Comparison of ENCODE assay signal across 8 cellular contexts in the genomic region with DNA sequence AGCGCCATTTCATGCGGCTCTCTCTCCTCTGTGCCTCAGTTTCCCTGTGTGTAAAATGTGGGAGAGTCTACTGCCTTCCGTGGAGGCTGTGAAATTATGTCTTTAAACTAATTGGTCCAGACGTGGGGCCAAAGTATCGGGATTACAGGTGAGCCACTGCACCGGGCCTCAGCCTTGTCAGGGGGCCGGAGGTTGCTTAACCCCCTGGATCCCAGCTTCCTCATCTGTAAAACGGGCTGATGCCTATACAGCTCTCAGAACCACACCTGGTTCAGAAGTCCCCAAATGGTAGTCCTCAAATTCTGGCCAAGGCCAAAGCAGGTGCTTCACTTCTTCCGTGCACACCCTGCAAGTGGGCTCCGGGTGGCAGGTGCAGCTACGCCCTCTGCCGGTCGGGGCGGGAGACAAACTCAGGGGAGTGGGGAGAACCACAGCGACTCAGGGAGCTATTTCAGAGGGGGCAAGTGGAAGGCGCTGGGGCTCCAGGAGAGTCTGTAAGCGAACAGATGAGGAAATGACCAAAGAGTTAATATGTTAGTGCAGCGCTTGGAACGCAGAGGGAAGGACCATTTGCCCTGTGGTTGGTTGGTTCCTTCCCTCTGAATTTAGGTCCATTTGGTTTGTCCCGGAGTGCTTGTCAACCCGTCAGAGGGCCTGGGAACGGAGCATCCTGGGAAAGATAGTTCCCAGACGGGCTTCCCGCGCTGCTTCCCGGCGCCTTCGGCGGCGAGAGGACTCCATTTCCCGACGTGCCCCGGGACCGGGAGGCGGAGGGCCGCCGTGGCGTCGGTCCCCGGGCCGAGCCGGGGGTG.
DNase-seq lines count a peak whose midpoint lies in the region; ATAC-seq and TF ChIP-seq lines count a peak whose summit lies in the region.

MGRN1 (plus strand) TSS at position 812 of the 812 bp plus-strand sequence. CDS start 135 bp downstream, outside the sequence.

- peak within 1 kb of the TSS; percentile 89 for H3K4me3 Mint-ChIP-seq in central memory CD8-positive, alpha-beta T cell

- peaks cover 8% of the 10 kb centered on the region for H3K36me3 Mint-ChIP-seq in central memory CD8-positive, alpha-beta T cell (ENCODE audit: insufficient read depth)

- peak; percentile 94 for TF ChIP-seq CTCF in AG10803 (conservative IDR thresholded peaks at IDR 0.05; ENCODE audit: low read length)

- H3K4me1 Mint-ChIP-seq in central memory CD8-positive, alpha-beta T cell: peaks cover 27% of the 10 kb centered on the region

- H3K4me3 ChIP-seq in AG10803 (ENCODE audit: low read length): peak within 1 kb of the TSS; percentile 70

- H3K27ac Mint-ChIP-seq in central memory CD8-positive, alpha-beta T cell (ENCODE audit: low read depth): peak within 1 kb of the TSS; percentile 98

- H3K9me3 Mint-ChIP-seq in central memory CD8-positive, alpha-beta T cell: no peaks in the 10 kb centered on the region

- DNase-seq in AG10803 (ENCODE audit: low read depth) (peak; percentile 98), NCI-H345 treated with DMSO at 0.1 percent for 48 hours (lab: John Stamatoyannopoulos, UW; ENCODE audit: unreplicated experiment) (peak; percentile 95), islet precursor cell (peak; percentile 98)
- peak; percentile 86 to 90 for DNase-seq in central memory CD8-positive, alpha-beta T cell (ENCODE audit: low spot score in 2 of 2)
- peak; percentile 85 for DNase-seq in stimulated activated CD4-positive, alpha-beta T cell treated with anti-CD3 and anti-CD28 coated beads, Interleukin-12 subunit alpha, Interleukin-12 subunit beta, amount 100 ng/mL, for 4 hours

- ATAC-seq in GM19023 (IDR thresholded peaks at IDR 0.05; ENCODE audit: unreplicated experiment): peak; percentile 70
- ATAC-seq in HG03342 (IDR thresholded peaks at IDR 0.05; ENCODE audit: unreplicated experiment): peak; percentile 71
- peak; percentile 88 to 91 for ATAC-seq in activated CD4-positive, CD25-positive, alpha-beta regulatory T cell treated with anti-CD3 and anti-CD28 coated beads, Interleukin-2, amount 50 U/mL, for 24 hours
- ATAC-seq in central memory CD8-positive, alpha-beta T cell (replicated peaks; ENCODE audit: extremely low read depth, poor library complexity, severe bottlenecking): peak; percentile 93

- H3K27me3 Mint-ChIP-seq in central memory CD8-positive, alpha-beta T cell: no peaks in the 10 kb centered on the region

Comparison
In these comparisons a context has a peak if more than half of its experiments do, and no peak if none do; other contexts are left out.
1. Peak in every context shown above with its lines: DNase-seq, ATAC-seq and H3K4me3 ChIP-seq.